In genomic region chr2:15643209-15643500, GRCh38 we compare ENCODE assay signal across 16 cellular contexts.
"Had no signal": no experiment of that assay in that cellular context is flagged by ENCODE, and none has a peak within 500 bp of the region (broad histone marks: within the 10 kb centered on the region; RNA-seq: fewer than 3 reads in every experiment).

No MANE protein-coding gene starts in this region.

- H3K27ac ChIP-seq: SJSA1, spleen, tibial artery had no signal

- H3K9me3 ChIP-seq: SJSA1, tibial artery had no signal

- H3K36me3 ChIP-seq: tibial artery had no signal

- H3K27me3 ChIP-seq: SJSA1, spleen, tibial artery had no signal

- H3K9me3 Mint-ChIP-seq: activated CD4-positive, alpha-beta T cell treated with anti-CD3 and anti-CD28 coated beads, Interleukin-2, amount 10 ng/mL, durations not matched to agents 24 days and 14 days; activated naive CD4-positive, alpha-beta T cell treated with anti-CD3 and anti-CD28 coated beads, Interleukin-2, amount 50 U/mL, for 24 hours had no signal

- H3K27me3 Mint-ChIP-seq: activated CD4-positive, alpha-beta memory T cell treated with anti-CD3 and anti-CD28 coated beads, Interleukin-2, amount 10 ng/mL, durations not matched to agents 7 days and 5 days; activated CD4-positive, alpha-beta T cell treated with anti-CD3 and anti-CD28 coated beads, Interleukin-2, amount 10 ng/mL, durations not matched to agents 24 days and 14 days; activated naive CD4-positive, alpha-beta T cell treated with anti-CD3 and anti-CD28 coated beads, Interleukin-2, amount 50 U/mL, for 24 hours; stimulated activated naive CD8-positive, alpha-beta T cell treated with anti-CD3 and anti-CD28 coated beads, Interleukin-15, Interleukin-2, amounts not matched to agents 100 ng/mL and 50 ng/mL, for 24 hours had no signal

- H3K4me1 Mint-ChIP-seq: activated CD4-positive, alpha-beta memory T cell treated with anti-CD3 and anti-CD28 coated beads, Interleukin-2, amount 10 ng/mL, durations not matched to agents 7 days and 5 days; activated CD4-positive, alpha-beta T cell treated with anti-CD3 and anti-CD28 coated beads, Interleukin-2, amount 10 ng/mL, durations not matched to agents 24 days and 14 days; activated naive CD4-positive, alpha-beta T cell treated with anti-CD3 and anti-CD28 coated beads, Interleukin-2, amount 50 U/mL, for 24 hours had no signal

- ATAC-seq: left ventricle myocardium superior had no signal

- DNase-seq: activated CD4-positive, alpha-beta memory T cell treated with anti-CD3 and anti-CD28 coated beads, Interleukin-2, amount 10 ng/mL, durations not matched to agents 7 days and 5 days; activated CD4-positive, alpha-beta T cell treated with anti-CD3 and anti-CD28 coated beads, Interleukin-2, amount 10 ng/mL, durations not matched to agents 24 days and 14 days; activated effector memory CD4-positive, alpha-beta T cell treated with anti-CD3 and anti-CD28 coated beads, Interleukin-2, amount 50 U/mL, for 16 hours; aorta; central memory CD4-positive, alpha-beta T cell; left ventricle myocardium superior; spleen; stimulated activated CD4-positive, alpha-beta T cell treated with anti-CD3 and anti-CD28 coated beads, Interleukin-4, amount 100 ng/mL, for 24 hours; substantia nigra; T1000; tibial artery had no signal

- H3K4me3 Mint-ChIP-seq: activated CD4-positive, alpha-beta memory T cell treated with anti-CD3 and anti-CD28 coated beads, Interleukin-2, amount 10 ng/mL, durations not matched to agents 7 days and 5 days; activated CD4-positive, alpha-beta T cell treated with anti-CD3 and anti-CD28 coated beads, Interleukin-2, amount 10 ng/mL, durations not matched to agents 24 days and 14 days; activated naive CD4-positive, alpha-beta T cell treated with anti-CD3 and anti-CD28 coated beads, Interleukin-2, amount 50 U/mL, for 24 hours; stimulated activated naive CD8-positive, alpha-beta T cell treated with anti-CD3 and anti-CD28 coated beads, Interleukin-15, Interleukin-2, amounts not matched to agents 100 ng/mL and 50 ng/mL, for 24 hours; T-helper 1 cell treated with Interleukin-12 subunit alpha and Interleukin-12 subunit beta and Interleukin-4 antibody, amounts not matched to agents 30 μg/mL and 1 μg/mL, for 36 hours had no signal

- H3K27ac Mint-ChIP-seq: activated CD4-positive, alpha-beta memory T cell treated with anti-CD3 and anti-CD28 coated beads, Interleukin-2, amount 10 ng/mL, durations not matched to agents 7 days and 5 days; activated CD4-positive, alpha-beta T cell treated with anti-CD3 and anti-CD28 coated beads, Interleukin-2, amount 10 ng/mL, durations not matched to agents 24 days and 14 days; activated naive CD4-positive, alpha-beta T cell treated with anti-CD3 and anti-CD28 coated beads, Interleukin-2, amount 50 U/mL, for 24 hours; progenitor cell of endocrine pancreas; stimulated activated naive CD8-positive, alpha-beta T cell treated with anti-CD3 and anti-CD28 coated beads, Interleukin-15, Interleukin-2, amounts not matched to agents 100 ng/mL and 50 ng/mL, for 24 hours; T-helper 1 cell treated with Interleukin-12 subunit alpha and Interleukin-12 subunit beta and Interleukin-4 antibody, amounts not matched to agents 30 μg/mL and 1 μg/mL, for 36 hours had no signal

- H3K4me3 ChIP-seq: SJSA1, spleen, tibial artery had no signal
